Comparison of ENCODE assay signal across 2 cellular contexts in the genomic region with DNA sequence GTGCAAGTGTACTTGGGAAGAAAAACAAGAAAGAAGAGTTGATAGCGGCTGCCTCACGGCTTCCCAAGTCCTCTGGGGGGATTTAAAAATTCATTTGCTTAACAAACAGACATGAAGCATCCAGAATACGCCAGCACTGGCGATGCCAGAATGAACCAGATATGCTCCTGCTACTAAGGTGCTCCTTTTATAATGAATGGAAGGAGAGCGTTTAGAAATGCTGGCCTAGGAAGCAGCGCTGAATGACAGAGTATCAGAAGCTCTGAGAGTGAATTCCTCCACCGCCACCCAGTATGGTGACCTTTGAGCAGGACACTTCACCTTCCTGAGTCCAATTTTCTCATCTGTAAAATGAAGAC.
TF ChIP-seq lines count a peak whose summit lies in the region.

No MANE protein-coding gene starts in this region.

TF ChIP-seq in HepG2, 621 proteins besides CTCF, POLR2A, EP300 and RAD21 (continued from another document):
- TF ChIP-seq, protein P1, sequence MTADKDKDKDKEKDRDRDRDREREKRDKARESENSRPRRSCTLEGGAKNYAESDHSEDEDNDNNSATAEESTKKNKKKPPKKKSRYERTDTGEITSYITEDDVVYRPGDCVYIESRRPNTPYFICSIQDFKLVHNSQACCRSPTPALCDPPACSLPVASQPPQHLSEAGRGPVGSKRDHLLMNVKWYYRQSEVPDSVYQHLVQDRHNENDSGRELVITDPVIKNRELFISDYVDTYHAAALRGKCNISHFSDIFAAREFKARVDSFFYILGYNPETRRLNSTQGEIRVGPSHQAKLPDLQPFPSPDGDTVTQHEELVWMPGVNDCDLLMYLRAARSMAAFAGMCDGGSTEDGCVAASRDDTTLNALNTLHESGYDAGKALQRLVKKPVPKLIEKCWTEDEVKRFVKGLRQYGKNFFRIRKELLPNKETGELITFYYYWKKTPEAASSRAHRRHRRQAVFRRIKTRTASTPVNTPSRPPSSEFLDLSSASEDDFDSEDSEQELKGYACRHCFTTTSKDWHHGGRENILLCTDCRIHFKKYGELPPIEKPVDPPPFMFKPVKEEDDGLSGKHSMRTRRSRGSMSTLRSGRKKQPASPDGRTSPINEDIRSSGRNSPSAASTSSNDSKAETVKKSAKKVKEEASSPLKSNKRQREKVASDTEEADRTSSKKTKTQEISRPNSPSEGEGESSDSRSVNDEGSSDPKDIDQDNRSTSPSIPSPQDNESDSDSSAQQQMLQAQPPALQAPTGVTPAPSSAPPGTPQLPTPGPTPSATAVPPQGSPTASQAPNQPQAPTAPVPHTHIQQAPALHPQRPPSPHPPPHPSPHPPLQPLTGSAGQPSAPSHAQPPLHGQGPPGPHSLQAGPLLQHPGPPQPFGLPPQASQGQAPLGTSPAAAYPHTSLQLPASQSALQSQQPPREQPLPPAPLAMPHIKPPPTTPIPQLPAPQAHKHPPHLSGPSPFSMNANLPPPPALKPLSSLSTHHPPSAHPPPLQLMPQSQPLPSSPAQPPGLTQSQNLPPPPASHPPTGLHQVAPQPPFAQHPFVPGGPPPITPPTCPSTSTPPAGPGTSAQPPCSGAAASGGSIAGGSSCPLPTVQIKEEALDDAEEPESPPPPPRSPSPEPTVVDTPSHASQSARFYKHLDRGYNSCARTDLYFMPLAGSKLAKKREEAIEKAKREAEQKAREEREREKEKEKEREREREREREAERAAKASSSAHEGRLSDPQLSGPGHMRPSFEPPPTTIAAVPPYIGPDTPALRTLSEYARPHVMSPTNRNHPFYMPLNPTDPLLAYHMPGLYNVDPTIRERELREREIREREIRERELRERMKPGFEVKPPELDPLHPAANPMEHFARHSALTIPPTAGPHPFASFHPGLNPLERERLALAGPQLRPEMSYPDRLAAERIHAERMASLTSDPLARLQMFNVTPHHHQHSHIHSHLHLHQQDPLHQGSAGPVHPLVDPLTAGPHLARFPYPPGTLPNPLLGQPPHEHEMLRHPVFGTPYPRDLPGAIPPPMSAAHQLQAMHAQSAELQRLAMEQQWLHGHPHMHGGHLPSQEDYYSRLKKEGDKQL (CRISPR knock-in tag; IDR thresholded peaks at IDR 0.05; ENCODE audit: low read depth): no peak
- no peak for TF ChIP-seq NR0B2 (CRISPR knock-in tag; IDR thresholded peaks at IDR 0.05)
- TF ChIP-seq ZNF235 (CRISPR knock-in tag; IDR thresholded peaks at IDR 0.05; ENCODE audit: borderline replicate concordance): no peak
- TF ChIP-seq ZNF3 (CRISPR knock-in tag; IDR thresholded peaks at IDR 0.05): no peak
- no peak for TF ChIP-seq ZNF567 (CRISPR knock-in tag; IDR thresholded peaks at IDR 0.05; ENCODE audit: borderline replicate concordance)
- no peak for TF ChIP-seq KLF6 (CRISPR knock-in tag; IDR thresholded peaks at IDR 0.05)
- TF ChIP-seq, protein P2, sequence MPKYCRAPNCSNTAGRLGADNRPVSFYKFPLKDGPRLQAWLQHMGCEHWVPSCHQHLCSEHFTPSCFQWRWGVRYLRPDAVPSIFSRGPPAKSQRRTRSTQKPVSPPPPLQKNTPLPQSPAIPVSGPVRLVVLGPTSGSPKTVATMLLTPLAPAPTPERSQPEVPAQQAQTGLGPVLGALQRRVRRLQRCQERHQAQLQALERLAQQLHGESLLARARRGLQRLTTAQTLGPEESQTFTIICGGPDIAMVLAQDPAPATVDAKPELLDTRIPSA (CRISPR knock-in tag; IDR thresholded peaks at IDR 0.05; ENCODE audit: borderline replicate concordance): no peak
- TF ChIP-seq ZNF101 (CRISPR knock-in tag; IDR thresholded peaks at IDR 0.05; ENCODE audit: borderline replicate concordance, low read depth): no peak
- no peak for TF ChIP-seq AKAP8 (CRISPR knock-in tag; IDR thresholded peaks at IDR 0.05)
- TF ChIP-seq SNAPC2 (CRISPR knock-in tag; IDR thresholded peaks at IDR 0.05): no peak
- no peak for TF ChIP-seq ZNF160 (CRISPR knock-in tag; IDR thresholded peaks at IDR 0.05)
- TF ChIP-seq ZNF251 (CRISPR knock-in tag; IDR thresholded peaks at IDR 0.05): no peak
- no peak for TF ChIP-seq STAT5B (CRISPR knock-in tag; IDR thresholded peaks at IDR 0.05)
- no peak for TF ChIP-seq ZBTB4 (CRISPR knock-in tag; IDR thresholded peaks at IDR 0.05; ENCODE audit: borderline replicate concordance)
TF ChIP-seq in HepG2: peak in this region for 0.

TF ChIP-seq in WTC11, 78 proteins besides CTCF, POLR2A, EP300 and RAD21 (continued from another document):
- no peak for TF ChIP-seq ETV6 (CRISPR knock-in tag; IDR thresholded peaks at IDR 0.05)
- no peak for TF ChIP-seq CDX4 (CRISPR knock-in tag; IDR thresholded peaks at IDR 0.05; ENCODE audit: borderline replicate concordance)
- no peak for TF ChIP-seq MLX (CRISPR knock-in tag; IDR thresholded peaks at IDR 0.05)
- TF ChIP-seq E2F4 (CRISPR knock-in tag; IDR thresholded peaks at IDR 0.05; ENCODE audit: borderline replicate concordance, low read depth): no peak
